Comparison of ENCODE assay signal across 23 cellular contexts in genomic region chr3:149990423-149990953, GRCh38. TPM values are rescaled to one million over a fixed set of nuclear protein-coding genes. Genes with fewer than 3 reads are reported as not detected.
A peak's percentile ranks its signal among the peaks of the same experiment; 100 is the strongest.
DNase-seq lines count a peak whose midpoint lies in the region; ATAC-seq, FAIRE-seq and TF ChIP-seq lines count a peak whose summit lies in the region.
"Had no signal": no experiment of that assay in that cellular context is flagged by ENCODE, and none has a peak within 500 bp of the region (broad histone marks: within the 10 kb centered on the region; RNA-seq: fewer than 3 reads in every experiment).

No MANE protein-coding gene starts in this region.

- no TSS peak for BruUV-seq in K562 (replicated peaks; lab: Mats Ljungman, UMichigan)

- ATAC-seq in SK-N-SH treated with all-trans-retinoic acid at 6 μM for 48 hours (peak; percentile 40; the same call in 1 of the 3 replicates), K562 (no peak), HG03432 (IDR thresholded peaks at IDR 0.05; ENCODE audit: unreplicated experiment) (no peak)

- 85% methylated on average over 1 of the region's 1 CpG for WGBS in SK-N-SH (ENCODE audit: low lambda C conversion rate)
- whole genome bisulfite sequencing in K562 (ENCODE audit: insufficient coverage, low coverage, missing lambda C conversion rate): 6% methylated on average over 1 of the region's 1 CpG

- CTCF ChIA-PET in SK-N-SH (lab: Yijun Ruan, JAX): no interaction called here
- CTCF ChIA-PET in K562 (lab: Yijun Ruan, JAX; ENCODE audit: low intra/inter-chr PET ratio): no interaction called here

- H3K4me1 ChIP-seq in SK-N-SH (ENCODE audit: control insufficient read depth in 1 of 2, insufficient read depth in 2 of 2, low read depth in 1 of 2, low read length in 1 of 2) (no peaks in the 10 kb centered on the region), K562 (replicated peaks in 1 of 2; ENCODE audit: control insufficient read depth in 2 of 2, insufficient read depth in 2 of 2, low read length in 2 of 2) (no peaks in the 10 kb centered on the region), tibial artery (peaks cover 0 to 30% (median 7%) of the 10 kb centered on the region in 4 donors)

- no peaks in the 10 kb centered on the region for H3K9me1 ChIP-seq in K562 (ENCODE audit: control insufficient read depth, insufficient read depth, low read length)

- TF ChIP-seq POLR2A in K562 (conservative IDR thresholded peaks at IDR 0.05): no peak

- no peak overlapping the region for H3K9ac ChIP-seq in SK-N-SH
- H3K9ac ChIP-seq in K562 (ENCODE audit: insufficient read depth in 1 of 2, low read depth in 2 of 2, low read length in 2 of 2): no peak overlapping the region
- H3K9ac ChIP-seq: KMS-11 had no signal

- no peaks in the 10 kb centered on the region for H3K27me3 ChIP-seq in SK-N-SH (ENCODE audit: insufficient read depth)
- no peaks in the 10 kb centered on the region for H3K27me3 ChIP-seq in K562 (ENCODE audit: control insufficient read depth in 2 of 2, insufficient read depth in 2 of 2, low read length in 2 of 2)
- H3K27me3 ChIP-seq in tibial artery: no peaks in the 10 kb centered on the region

- H3K27ac ChIP-seq in SK-N-SH (ENCODE audit: low read depth in 2 of 2, low read length in 1 of 2): peak overlapping the region in 1 of 2 experiments; percentile 48; a peak in 1 of 4 replicates
- H3K27ac ChIP-seq in K562 (ENCODE audit: extremely low read depth, low read depth, low read length): no peak overlapping the region
- peak overlapping the region; percentile 11 to 36 for H3K27ac ChIP-seq in tibial artery
- H3K27ac ChIP-seq: 22Rv1, KMS-11 had no signal

- H3K79me2 ChIP-seq in SK-N-SH (ENCODE audit: insufficient read depth): no peaks in the 10 kb centered on the region
- no peaks in the 10 kb centered on the region for H3K79me2 ChIP-seq in K562 (ENCODE audit: control insufficient read depth, insufficient read depth, low read length)

- TF ChIP-seq CTCF in SK-N-SH (IDR thresholded peaks at IDR 0.05): no peak
- TF ChIP-seq CTCF in K562 (IDR thresholded peaks at IDR 0.05 in 2 of 3, conservative IDR thresholded peaks at IDR 0.05 in 1 of 3; ENCODE audit: insufficient read depth in 2 of 3, low read depth in 1 of 3, low read length in 3 of 3): no peak
- TF ChIP-seq CTCF in tibial artery (IDR thresholded peaks at IDR 0.05): no peak

- TF ChIP-seq RAD21 in SK-N-SH (IDR thresholded peaks at IDR 0.05; ENCODE audit: low read length) (no peak), K562 (CRISPR knock-in tag; conservative IDR thresholded peaks at IDR 0.05 in 1 of 2, IDR thresholded peaks at IDR 0.05 in 1 of 2) (no peak)

- DNase-seq in SK-N-SH (no peak), K562 (ENCODE audit: extremely low read depth in 1 of 4, low spot score in 3 of 4) (no peak), hepatic stellate cell (ENCODE audit: low spot score) (peak; percentile 53), tibial artery (no peak), posterior vena cava (ENCODE audit: low spot score) (no peak), GOT3 (lab: John Stamatoyannopoulos, UW) (no peak)
- DNase-seq: CD4-positive, CD25-positive, alpha-beta regulatory T cell; H9; MM.1S; NCI-H1048; NCI-H1417 treated with DMSO at 0.1 percent for 48 hours; NCI-H1694 treated with DMSO at 0.1 percent for 48 hours; NCI-H2081; NCI-H2227 treated with DMSO at 0.1 percent for 48 hours; NCI-H69; Right ventricle myocardium superior; RPMI8226 had no signal

- H4K20me1 ChIP-seq in SK-N-SH (ENCODE audit: insufficient read depth) (no peaks in the 10 kb centered on the region), K562 (replicated peaks; ENCODE audit: control insufficient read depth, insufficient read depth, low read length) (no peaks in the 10 kb centered on the region)

- no peaks in the 10 kb centered on the region for H3K9me2 ChIP-seq in SK-N-SH

- no peaks in the 10 kb centered on the region for H3K36me3 ChIP-seq in SK-N-SH (replicated peaks in 1 of 2; ENCODE audit: control insufficient read depth in 1 of 2, insufficient read depth in 2 of 2, low read length in 1 of 2)
- no peaks in the 10 kb centered on the region for H3K36me3 ChIP-seq in K562 (ENCODE audit: control insufficient read depth, insufficient read depth, low read length)
- no peaks in the 10 kb centered on the region for H3K36me3 ChIP-seq in tibial artery

- POLR2A ChIA-PET in SK-N-SH (lab: Yijun Ruan, JAX): no interaction called here
- POLR2A ChIA-PET in K562 (lab: Yijun Ruan, JAX): no interaction called here

- in situ Hi-C loops in K562 (cut with MboI): no loop called here

- TF ChIP-seq EP300 in SK-N-SH (IDR thresholded peaks at IDR 0.05; ENCODE audit: borderline replicate concordance in 1 of 2, low read depth in 1 of 2, low read length in 1 of 2) (no peak), K562 (IDR thresholded peaks at IDR 0.05; ENCODE audit: low read length) (no peak)

- H3F3A ChIP-seq in SK-N-SH (replicated peaks; ENCODE audit: insufficient read depth): peaks cover 8% of the 10 kb centered on the region

- H3K4me2 ChIP-seq in SK-N-SH (no peak overlapping the region), K562 (ENCODE audit: insufficient read depth, low read length) (no peak overlapping the region)
- H3K4me2 ChIP-seq: KMS-11 had no signal

- no peak overlapping the region for H3K4me3 ChIP-seq in SK-N-SH (ENCODE audit: low read depth in 2 of 2, low read length in 1 of 2)
- H3K4me3 ChIP-seq in K562: no peak overlapping the region
- H3K4me3 ChIP-seq in tibial artery: no peak overlapping the region

- H3K9me3 ChIP-seq in SK-N-SH (peaks cover 17% of the 10 kb centered on the region), K562 (replicated peaks; ENCODE audit: control insufficient read depth, insufficient read depth, low read depth, low read length) (no peaks in the 10 kb centered on the region; the same call in 1 of the 2 replicates), tibial artery (peaks cover 0 to 16% (median 7%) of the 10 kb centered on the region in 3 donors)

- intact Hi-C loops in K562 (cut with micrococcal nuclease): no loop called here
- intact Hi-C loops in tibial artery (cut with DNase I; ENCODE audit: low total_unique reads): no loop called here
- intact Hi-C loops in posterior vena cava (cut with DNase I): no loop called here

- FAIRE-seq in K562 (lab: Jason Lieb, UNC): no peak
- FAIRE-seq: D721Med, G401.6 had no signal

- H2AFZ ChIP-seq in SK-N-SH (ENCODE audit: low read depth) (no peak overlapping the region), K562 (ENCODE audit: low read depth, low read length) (no peak overlapping the region)

TF ChIP-seq in SK-N-SH, 30 proteins besides CTCF, POLR2A, EP300 and RAD21 (continues in another document):
- no peak for TF ChIP-seq JUND (IDR thresholded peaks at IDR 0.05)
- TF ChIP-seq MEF2A (IDR thresholded peaks at IDR 0.05; ENCODE audit: borderline replicate concordance, low read depth): no peak
- TF ChIP-seq SIN3A (IDR thresholded peaks at IDR 0.05; ENCODE audit: borderline replicate concordance, low read depth, low read length): no peak

TF ChIP-seq in K562, 482 proteins besides CTCF, POLR2A, EP300 and RAD21:
- no peak for TF ChIP-seq ZSCAN29 (IDR thresholded peaks at IDR 0.05)
- TF ChIP-seq SPI1 (IDR thresholded peaks at IDR 0.05; ENCODE audit: borderline replicate concordance, low read depth, low read length): peak; percentile 60; the same call in 1 of the 2 replicates
- no peak for TF ChIP-seq ZBTB49 (CRISPR knock-in tag; IDR thresholded peaks at IDR 0.05; ENCODE audit: borderline replicate concordance)

RNA-seq across cellular contexts. Expression of gene PFN2, which starts 19.8 kb away (rescaled TPM):
- polyA plus RNA-seq in SK-N-SH (2012; rRNA removed) (594 and 851 TPM in 2 replicates), K562 (2011; rRNA removed) (0.22 and 0.35 TPM in 2 replicates), K562 (2014; fragmentation: Illumina TruSeq; extraction: Trizol) (0.14 and 0.43 TPM in 2 replicates), K562 (2014; fragmentation: Nextera tagmentation; extraction: Ambion mirVana) (under 1 TPM; 0.14 to 0.45 TPM), K562 (2014; rRNA removed) (0.37 TPM in 1 of 2 replicates, not detected in the other)
- polyA plus RNA-seq in SK-N-SH (2012; cell fraction: cytosol; rRNA removed): 877 and 880 TPM in 2 replicates
- polyA plus RNA-seq in SK-N-SH (2012; cell fraction: nucleus; rRNA removed): 163 and 392 TPM in 2 replicates
- 0.21 and 0.39 TPM in 2 replicates for total RNA-seq in K562 (2011; cell fraction: chromatin; rRNA removed; ENCODE audit: low replicate concordance)
- not detected in 2 replicates for total RNA-seq in K562 (2011; cell fraction: nucleolus; rRNA removed)
- 0.81 TPM in 1 of 2 replicates, not detected in the other for total RNA-seq in K562 (2011; cell fraction: nucleoplasm; rRNA removed)
- total RNA-seq in K562 (2014; rRNA removed) (0.32 and 0.53 TPM in 2 replicates), K562 (2014; rRNA removed; fragmentation: Illumina TruSeq; extraction: Trizol) (0.25 and 0.35 TPM in 2 replicates), K562 (2015; rRNA removed; fragmentation: Illumina TruSeq; extraction: Trizol) (0.19 and 0.29 TPM in 2 replicates), K562 (2021) (0.49 and 0.86 TPM in 2 replicates), posterior vena cava (10 to 100 TPM; 88.9 to 92.4 TPM)
- polyA plus RNA-seq in K562 (2011; cell fraction: cytosol; rRNA removed): 0.12 and 0.19 TPM in 2 replicates
- 0.37 and 0.54 TPM in 2 replicates for polyA plus RNA-seq in K562 (2011; cell fraction: nucleus; rRNA removed)
- polyA plus RNA-seq in K562 (2012): 0.29 and 0.33 TPM in 2 replicates
- polyA minus RNA-seq in K562 (2011; rRNA and poly(A)+ RNA removed): 0.39 and 0.81 TPM in 2 replicates
- polyA minus RNA-seq in K562 (2011; cell fraction: cytosol; rRNA and poly(A)+ RNA removed): not detected in 2 replicates
- 0.27 and 0.78 TPM in 2 replicates for polyA minus RNA-seq in K562 (2011; cell fraction: nucleus; rRNA and poly(A)+ RNA removed)

Comparison
In these comparisons a context has a peak if more than half of its experiments do, and no peak if none do; other contexts are left out.
1. RNA of gene PFN2, which starts 19.8 kb away (total RNA-seq): 88.9 to 92.4 TPM in posterior vena cava; 0.19 to 0.86 TPM in K562; every median in the first group is over 10 times any median in the second.